8 cellular contexts compared by ENCODE assay signal in the genomic region with DNA sequence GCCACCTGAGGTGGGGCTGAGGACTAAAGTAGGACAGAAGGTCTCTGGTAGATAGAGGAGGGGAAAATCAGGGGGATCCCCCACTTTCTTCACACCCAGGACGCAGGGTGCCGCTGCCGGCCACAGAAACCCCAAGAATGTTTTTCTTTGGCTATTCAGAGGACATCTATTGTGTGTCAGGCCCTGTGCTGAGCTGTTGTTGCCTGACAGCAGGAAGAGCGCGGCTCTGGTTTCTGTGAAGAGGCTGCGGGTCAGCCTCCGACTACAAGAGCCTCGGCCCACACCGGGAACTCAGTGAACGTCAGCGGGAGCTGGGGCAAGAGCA. TPM values are rescaled to one million over a fixed set of nuclear protein-coding genes. Genes with fewer than 3 reads are reported as not detected.
A peak's percentile ranks its signal among the peaks of the same experiment; 100 is the strongest.
DNase-seq lines count a peak whose midpoint lies in the region; ATAC-seq and TF ChIP-seq lines count a peak whose summit lies in the region.

No MANE protein-coding gene starts in this region.

- intact Hi-C loops in left colon (cut with DNase I, micrococcal nuclease), result loop anchor here in 1 of 2 donors (5.0 kb wide), 2 partner anchors 95 to 185 kb away; no protein-coding TSS in a partner anchor

- in situ Hi-C loops in astrocyte of the spinal cord (cut with HindIII; ENCODE audit: low sequenced_read_pairs), result no loop called here

- H3K4me3 ChIP-seq in astrocyte of the spinal cord (ENCODE audit: low read depth, low read length), result peak overlapping the region; percentile 53

- no peak for TF ChIP-seq CTCF in astrocyte of the spinal cord (IDR thresholded peaks at IDR 0.05; ENCODE audit: low read depth, low read length)

- DNase-seq in NCI-H2029 (lab: John Stamatoyannopoulos, UW), result peak; percentile 52
- DNase-seq in NCI-H2029 treated with DMSO at 0.1 percent for 48 hours (lab: John Stamatoyannopoulos, UW), result no peak
- peak; percentile 55 for DNase-seq in RKO (ENCODE audit: low spot score)
- DNase-seq in astrocyte of the spinal cord (ENCODE audit: low read depth, low spot score), result peak; percentile 80
- peak in 1 of 2 donors; percentile 38 for DNase-seq in left colon
- peak; percentile 42 to 43 for DNase-seq in stimulated activated CD8-positive, alpha-beta memory T cell treated with anti-CD3 and anti-CD28 coated beads, Interleukin-4, amount 100 ng/mL, for 1 hour (ENCODE audit: low read depth in 2 of 2, low spot score in 1 of 2)
- no peak for DNase-seq in SKM-1 (lab: John Stamatoyannopoulos, UW; ENCODE audit: unreplicated experiment)

- ATAC-seq in HG02798 (IDR thresholded peaks at IDR 0.05; ENCODE audit: poor library complexity, unreplicated experiment) (peak; percentile 40), left colon (peak; percentile 22)

RNA-seq across cellular contexts. Expression of a gene that starts 0.4 kb away (rescaled TPM):
- 10 to 100 TPM; 17.1 to 18.6 TPM for total RNA-seq in left colon

RNA-seq across cellular contexts. Expression of a gene that starts 39.1 kb away (rescaled TPM):
- 10 to 100 TPM; 22.2 to 25.8 TPM for total RNA-seq in left colon

Comparison
In these comparisons a context has a peak if more than half of its experiments do, and no peak if none do; other contexts are left out.
1. DNase-seq: peak in NCI-H2029 (single experiment), RKO (single experiment), astrocyte of the spinal cord (single experiment) and stimulated activated CD8-positive, alpha-beta memory T cell treated with anti-CD3 and anti-CD28 coated beads, Interleukin-4, amount 100 ng/mL, for 1 hour (2 of 2); none in NCI-H2029 treated with DMSO at 0.1 percent for 48 hours (single experiment) and SKM-1 (single experiment).